1 cellular context compared by ENCODE assay signal in the genomic region with DNA sequence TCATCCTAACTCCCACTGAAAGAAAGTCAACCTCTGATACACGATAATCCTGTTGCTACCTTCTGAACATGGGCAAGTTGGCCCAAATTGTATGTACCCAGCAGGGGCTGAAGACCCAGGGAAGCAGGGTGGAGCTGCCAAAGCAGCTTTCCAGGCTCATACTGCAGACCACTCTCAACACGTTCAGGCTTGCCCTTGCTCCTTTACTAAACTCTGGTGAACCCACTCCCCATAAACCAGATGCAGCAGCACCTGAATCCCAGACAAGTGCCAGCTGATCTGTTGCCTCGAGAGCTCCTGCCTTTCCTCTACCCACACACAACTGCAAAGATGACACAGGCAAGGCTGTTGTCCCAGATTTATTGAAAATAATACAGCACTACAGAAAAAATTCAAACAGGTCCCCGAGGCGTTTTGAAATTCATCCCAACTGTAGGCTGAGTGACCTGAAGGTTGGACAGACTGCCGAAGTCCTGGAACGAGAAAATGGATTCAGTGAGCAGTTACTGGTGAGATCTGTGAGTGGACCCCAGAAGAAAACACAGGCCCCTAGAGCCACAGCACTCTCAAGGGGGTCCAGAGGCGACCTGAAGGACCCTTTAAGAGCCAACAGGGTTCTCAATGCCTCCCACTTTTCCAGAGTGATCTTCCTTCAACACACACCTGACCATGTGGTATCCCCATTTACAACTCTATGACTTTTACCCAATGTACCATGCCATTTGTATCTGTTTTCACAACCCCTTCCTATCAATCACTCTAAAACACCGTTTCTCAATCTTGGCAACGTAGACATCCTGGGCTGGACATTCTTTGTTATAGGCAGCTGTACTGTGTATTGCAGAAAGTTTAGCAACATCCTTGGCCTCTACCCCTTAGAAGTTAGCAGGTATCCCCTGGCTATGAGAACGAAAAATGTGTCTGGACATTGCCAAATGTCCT.
TF ChIP-seq lines count a peak whose summit lies in the region.

No MANE protein-coding gene starts in this region.

TF ChIP-seq in HepG2, 621 proteins besides CTCF, POLR2A, EP300 and RAD21 (continued from another document):
- TF ChIP-seq SP140L (CRISPR knock-in tag; IDR thresholded peaks at IDR 0.05; ENCODE audit: borderline replicate concordance) = no peak
- TF ChIP-seq CEBPB (IDR thresholded peaks at IDR 0.05; ENCODE audit: borderline replicate concordance, low read depth, low read length) = no peak
- no peak for TF ChIP-seq TEAD3 (CRISPR knock-in tag; optimal IDR thresholded peaks at IDR 0.05; ENCODE audit: borderline replicate concordance)
- no peak for TF ChIP-seq MBNL3 (CRISPR knock-in tag; conservative IDR thresholded peaks at IDR 0.05)
- TF ChIP-seq ZEB1 (IDR thresholded peaks at IDR 0.05; ENCODE audit: insufficient replicate concordance, low read depth) = no peak
- TF ChIP-seq, protein P1, sequence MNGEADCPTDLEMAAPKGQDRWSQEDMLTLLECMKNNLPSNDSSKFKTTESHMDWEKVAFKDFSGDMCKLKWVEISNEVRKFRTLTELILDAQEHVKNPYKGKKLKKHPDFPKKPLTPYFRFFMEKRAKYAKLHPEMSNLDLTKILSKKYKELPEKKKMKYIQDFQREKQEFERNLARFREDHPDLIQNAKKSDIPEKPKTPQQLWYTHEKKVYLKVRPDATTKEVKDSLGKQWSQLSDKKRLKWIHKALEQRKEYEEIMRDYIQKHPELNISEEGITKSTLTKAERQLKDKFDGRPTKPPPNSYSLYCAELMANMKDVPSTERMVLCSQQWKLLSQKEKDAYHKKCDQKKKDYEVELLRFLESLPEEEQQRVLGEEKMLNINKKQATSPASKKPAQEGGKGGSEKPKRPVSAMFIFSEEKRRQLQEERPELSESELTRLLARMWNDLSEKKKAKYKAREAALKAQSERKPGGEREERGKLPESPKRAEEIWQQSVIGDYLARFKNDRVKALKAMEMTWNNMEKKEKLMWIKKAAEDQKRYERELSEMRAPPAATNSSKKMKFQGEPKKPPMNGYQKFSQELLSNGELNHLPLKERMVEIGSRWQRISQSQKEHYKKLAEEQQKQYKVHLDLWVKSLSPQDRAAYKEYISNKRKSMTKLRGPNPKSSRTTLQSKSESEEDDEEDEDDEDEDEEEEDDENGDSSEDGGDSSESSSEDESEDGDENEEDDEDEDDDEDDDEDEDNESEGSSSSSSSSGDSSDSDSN (CRISPR knock-in tag; IDR thresholded peaks at IDR 0.05) = peak; percentile 33; the same call in 1 of the 2 replicates
- no peak for TF ChIP-seq KDM6A (CRISPR knock-in tag; IDR thresholded peaks at IDR 0.05; ENCODE audit: low read depth)
- no peak for TF ChIP-seq RFXAP (CRISPR knock-in tag; IDR thresholded peaks at IDR 0.05; ENCODE audit: borderline replicate concordance)
- no peak for TF ChIP-seq MEIS2 (CRISPR knock-in tag; IDR thresholded peaks at IDR 0.05)
- 0 out of 2 replicates have a peak, but pooled peaks have one; percentile 5 for TF ChIP-seq MED1 (CRISPR knock-in tag; IDR thresholded peaks at IDR 0.05)
- TF ChIP-seq ZNF205 (CRISPR knock-in tag; IDR thresholded peaks at IDR 0.05) = 0 out of 2 replicates have a peak, but pooled peaks have one; percentile 5
- TF ChIP-seq, protein P2, sequence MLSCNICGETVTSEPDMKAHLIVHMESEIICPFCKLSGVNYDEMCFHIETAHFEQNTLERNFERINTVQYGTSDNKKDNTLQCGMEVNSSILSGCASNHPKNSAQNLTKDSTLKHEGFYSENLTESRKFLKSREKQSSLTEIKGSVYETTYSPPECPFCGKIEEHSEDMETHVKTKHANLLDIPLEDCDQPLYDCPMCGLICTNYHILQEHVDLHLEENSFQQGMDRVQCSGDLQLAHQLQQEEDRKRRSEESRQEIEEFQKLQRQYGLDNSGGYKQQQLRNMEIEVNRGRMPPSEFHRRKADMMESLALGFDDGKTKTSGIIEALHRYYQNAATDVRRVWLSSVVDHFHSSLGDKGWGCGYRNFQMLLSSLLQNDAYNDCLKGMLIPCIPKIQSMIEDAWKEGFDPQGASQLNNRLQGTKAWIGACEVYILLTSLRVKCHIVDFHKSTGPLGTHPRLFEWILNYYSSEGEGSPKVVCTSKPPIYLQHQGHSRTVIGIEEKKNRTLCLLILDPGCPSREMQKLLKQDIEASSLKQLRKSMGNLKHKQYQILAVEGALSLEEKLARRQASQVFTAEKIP (CRISPR knock-in tag; IDR thresholded peaks at IDR 0.05; ENCODE audit: borderline replicate concordance) = no peak
- TF ChIP-seq ZNF256 (CRISPR knock-in tag; conservative IDR thresholded peaks at IDR 0.05) = no peak
- TF ChIP-seq ZFX (CRISPR knock-in tag; IDR thresholded peaks at IDR 0.05; ENCODE audit: low read depth) = no peak
- TF ChIP-seq, protein P3, sequence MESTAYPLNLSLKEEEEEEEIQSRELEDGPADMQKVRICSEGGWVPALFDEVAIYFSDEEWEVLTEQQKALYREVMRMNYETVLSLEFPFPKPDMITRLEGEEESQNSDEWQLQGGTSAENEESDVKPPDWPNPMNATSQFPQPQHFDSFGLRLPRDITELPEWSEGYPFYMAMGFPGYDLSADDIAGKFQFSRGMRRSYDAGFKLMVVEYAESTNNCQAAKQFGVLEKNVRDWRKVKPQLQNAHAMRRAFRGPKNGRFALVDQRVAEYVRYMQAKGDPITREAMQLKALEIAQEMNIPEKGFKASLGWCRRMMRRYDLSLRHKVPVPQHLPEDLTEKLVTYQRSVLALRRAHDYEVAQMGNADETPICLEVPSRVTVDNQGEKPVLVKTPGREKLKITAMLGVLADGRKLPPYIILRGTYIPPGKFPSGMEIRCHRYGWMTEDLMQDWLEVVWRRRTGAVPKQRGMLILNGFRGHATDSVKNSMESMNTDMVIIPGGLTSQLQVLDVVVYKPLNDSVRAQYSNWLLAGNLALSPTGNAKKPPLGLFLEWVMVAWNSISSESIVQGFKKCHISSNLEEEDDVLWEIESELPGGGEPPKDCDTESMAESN (CRISPR knock-in tag; conservative IDR thresholded peaks at IDR 0.05) = no peak
- no peak for TF ChIP-seq ERF (CRISPR knock-in tag; IDR thresholded peaks at IDR 0.05)
- TF ChIP-seq SSRP1 (CRISPR knock-in tag; IDR thresholded peaks at IDR 0.05) = 0 out of 2 replicates have a peak, but pooled peaks have one; percentile 49
- TF ChIP-seq, protein P4, sequence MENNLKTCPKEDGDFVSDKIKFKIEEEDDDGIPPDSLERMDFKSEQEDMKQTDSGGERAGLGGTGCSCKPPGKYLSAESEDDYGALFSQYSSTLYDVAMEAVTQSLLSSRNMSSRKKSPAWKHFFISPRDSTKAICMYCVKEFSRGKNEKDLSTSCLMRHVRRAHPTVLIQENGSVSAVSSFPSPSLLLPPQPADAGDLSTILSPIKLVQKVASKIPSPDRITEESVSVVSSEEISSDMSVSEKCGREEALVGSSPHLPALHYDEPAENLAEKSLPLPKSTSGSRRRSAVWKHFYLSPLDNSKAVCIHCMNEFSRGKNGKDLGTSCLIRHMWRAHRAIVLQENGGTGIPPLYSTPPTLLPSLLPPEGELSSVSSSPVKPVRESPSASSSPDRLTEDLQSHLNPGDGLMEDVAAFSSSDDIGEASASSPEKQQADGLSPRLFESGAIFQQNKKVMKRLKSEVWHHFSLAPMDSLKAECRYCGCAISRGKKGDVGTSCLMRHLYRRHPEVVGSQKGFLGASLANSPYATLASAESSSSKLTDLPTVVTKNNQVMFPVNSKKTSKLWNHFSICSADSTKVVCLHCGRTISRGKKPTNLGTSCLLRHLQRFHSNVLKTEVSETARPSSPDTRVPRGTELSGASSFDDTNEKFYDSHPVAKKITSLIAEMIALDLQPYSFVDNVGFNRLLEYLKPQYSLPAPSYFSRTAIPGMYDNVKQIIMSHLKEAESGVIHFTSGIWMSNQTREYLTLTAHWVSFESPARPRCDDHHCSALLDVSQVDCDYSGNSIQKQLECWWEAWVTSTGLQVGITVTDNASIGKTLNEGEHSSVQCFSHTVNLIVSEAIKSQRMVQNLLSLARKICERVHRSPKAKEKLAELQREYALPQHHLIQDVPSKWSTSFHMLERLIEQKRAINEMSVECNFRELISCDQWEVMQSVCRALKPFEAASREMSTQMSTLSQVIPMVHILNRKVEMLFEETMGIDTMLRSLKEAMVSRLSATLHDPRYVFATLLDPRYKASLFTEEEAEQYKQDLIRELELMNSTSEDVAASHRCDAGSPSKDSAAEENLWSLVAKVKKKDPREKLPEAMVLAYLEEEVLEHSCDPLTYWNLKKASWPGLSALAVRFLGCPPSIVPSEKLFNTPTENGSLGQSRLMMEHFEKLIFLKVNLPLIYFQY (CRISPR knock-in tag; IDR thresholded peaks at IDR 0.05; ENCODE audit: borderline replicate concordance) = no peak
- TF ChIP-seq MAZ (IDR thresholded peaks at IDR 0.05; ENCODE audit: borderline replicate concordance, low read depth, low read length) = no peak
- no peak for TF ChIP-seq MAZ (CRISPR knock-in tag; IDR thresholded peaks at IDR 0.05; ENCODE audit: low read depth)
